Comparison of ENCODE assay signal across 1 cellular context in genomic region chr3:149223461-149223820, GRCh38.
TF ChIP-seq lines count a peak whose summit lies in the region.

No MANE protein-coding gene starts in this region.

TF ChIP-seq in H1, 55 proteins besides CTCF, POLR2A, EP300 and RAD21:
- TF ChIP-seq GABPA (IDR thresholded peaks at IDR 0.05; ENCODE audit: borderline replicate concordance, insufficient read depth, low read length): no peak
- no peak for TF ChIP-seq RFX5 (IDR thresholded peaks at IDR 0.05; ENCODE audit: borderline replicate concordance, low read depth, low read length)
- TF ChIP-seq ATF3 (IDR thresholded peaks at IDR 0.05; ENCODE audit: insufficient read depth, low read depth, low read length): no peak
- no peak for TF ChIP-seq PHF8 (conservative IDR thresholded peaks at IDR 0.05; ENCODE audit: low read depth, low read length)
- TF ChIP-seq SP1 (IDR thresholded peaks at IDR 0.05; ENCODE audit: low read depth, low read length): no peak
- no peak for TF ChIP-seq TCF12 (IDR thresholded peaks at IDR 0.05; ENCODE audit: low read depth, low read length)
- no peak for TF ChIP-seq CBX8 (IDR thresholded peaks at IDR 0.05; ENCODE audit: borderline replicate concordance, low read depth, low read length)
- TF ChIP-seq SIRT6 (IDR thresholded peaks at IDR 0.05; ENCODE audit: low read length): no peak
- TF ChIP-seq BRCA1 (IDR thresholded peaks at IDR 0.05; ENCODE audit: low read depth, low read length): no peak
- TF ChIP-seq RXRA (IDR thresholded peaks at IDR 0.05; ENCODE audit: insufficient read depth, low read depth, low read length): no peak
